26 cellular contexts compared by ENCODE assay signal in the genomic region with DNA sequence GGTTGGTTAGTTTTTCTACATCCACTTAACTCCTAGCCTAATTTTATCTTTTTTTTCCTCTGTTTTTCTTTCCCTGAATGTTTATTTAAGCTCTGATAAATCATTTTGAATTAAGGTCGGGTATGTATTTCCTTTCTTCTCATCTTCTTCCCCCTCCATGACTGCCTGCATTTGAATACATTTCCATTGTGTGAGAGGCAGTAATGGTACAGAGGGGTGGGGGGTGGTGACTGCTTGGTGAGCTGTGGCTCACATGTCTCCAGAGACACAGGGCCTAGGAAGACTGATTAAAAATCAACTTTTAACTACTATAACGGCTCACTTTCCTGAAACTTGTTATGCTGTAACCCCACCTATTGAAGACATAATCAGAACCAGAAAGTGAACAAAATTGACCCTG. TPM values are rescaled to one million over a fixed set of nuclear protein-coding genes. Genes with fewer than 3 reads are reported as not detected.
DNase-seq lines count a peak whose midpoint lies in the region; ATAC-seq and TF ChIP-seq lines count a peak whose summit lies in the region.
"Had no signal": no experiment of that assay in that cellular context is flagged by ENCODE, and none has a peak within 500 bp of the region (broad histone marks: within the 10 kb centered on the region; RNA-seq: fewer than 3 reads in every experiment).

No MANE protein-coding gene starts in this region.

- H3K27ac ChIP-seq in right atrium auricular region (peak overlapping the region; percentile 55 to 58), caudate nucleus (ENCODE audit: low read depth, low read length) (peak overlapping the region; percentile 32)
- H3K27ac ChIP-seq: esophagus squamous epithelium, psoas muscle, tibial artery had no signal

- peaks cover 6% of the 10 kb centered on the region for H3K9me3 Mint-ChIP-seq in mesothelial cell of epicardium
- no peaks in the 10 kb centered on the region for H3K9me3 Mint-ChIP-seq in activated CD8-positive, alpha-beta T cell treated with anti-CD3 and anti-CD28 coated beads for 36 hours
- H3K9me3 Mint-ChIP-seq: activated B cell treated with CpG ODN at 0.5 μM for 24 hours; activated naive CD8-positive, alpha-beta T cell treated with anti-CD3 and anti-CD28 coated beads for 36 hours had no signal

- intact Hi-C loops in cardiac septum (cut with DNase I), result no loop called here
- intact Hi-C loops in activated CD8-positive, alpha-beta T cell treated with anti-CD3 and anti-CD28 coated beads for 36 hours (cut with micrococcal nuclease), result no loop called here

- peaks cover 3% of the 10 kb centered on the region for H3K36me3 Mint-ChIP-seq in mesothelial cell of epicardium
- H3K36me3 Mint-ChIP-seq in activated CD8-positive, alpha-beta T cell treated with anti-CD3 and anti-CD28 coated beads for 36 hours (ENCODE audit: low read depth), result no peaks in the 10 kb centered on the region
- H3K36me3 Mint-ChIP-seq: activated naive CD8-positive, alpha-beta T cell treated with anti-CD3 and anti-CD28 coated beads for 36 hours; naive thymus-derived CD4-positive, alpha-beta T cell had no signal

- no peaks in the 10 kb centered on the region for H3K27me3 Mint-ChIP-seq in mesothelial cell of epicardium (ENCODE audit: low read depth)
- H3K27me3 Mint-ChIP-seq in activated CD8-positive, alpha-beta T cell treated with anti-CD3 and anti-CD28 coated beads for 36 hours, result peaks cover 6% of the 10 kb centered on the region
- H3K27me3 Mint-ChIP-seq: activated B cell treated with CpG ODN at 0.5 μM for 24 hours, B cell had no signal

- H3K4me3 ChIP-seq in right atrium auricular region, result no peak overlapping the region
- H3K4me3 ChIP-seq: esophagus squamous epithelium, psoas muscle, tibial artery had no signal

- DNase-seq in right atrium auricular region (ENCODE audit: low spot score) (no peak), cardiac septum (ENCODE audit: low spot score) (no peak), caudate nucleus (lab: John Stamatoyannopoulos, UW) (no peak), mesothelial cell of epicardium (ENCODE audit: low spot score in 2 of 2, unreplicated experiment in 2 of 2) (no peak)
- no peak for DNase-seq in activated CD8-positive, alpha-beta T cell treated with anti-CD3 and anti-CD28 coated beads for 36 hours
- DNase-seq in stimulated activated CD4-positive, alpha-beta T cell treated with anti-CD3 and anti-CD28 coated beads, Interleukin-12 subunit alpha, Interleukin-12 subunit beta, amount 100 ng/mL, for 4 hours, result no peak
- DNase-seq: activated B cell treated with CpG ODN at 0.5 μM for 24 hours; activated CD4-positive, alpha-beta T cell treated with anti-CD3 and anti-CD28 coated beads, Interleukin-2, amount 50 U/mL, for 48 hours; activated naive CD8-positive, alpha-beta T cell treated with anti-CD3 and anti-CD28 coated beads for 36 hours; esophagus squamous epithelium; KG1; mesendoderm; MV-4-11; naive thymus-derived CD4-positive, alpha-beta T cell; NCI-H187; OCI-M1; psoas muscle; small intestine; stimulated activated CD4-positive, alpha-beta T cell treated with anti-CD3 and anti-CD28 coated beads, Interleukin-2, amount 100 ng/mL, for 48 hours; stimulated activated naive CD4-positive, alpha-beta T cell treated with Interleukin-2 at 50 U/mL for 16 hours; T-helper 9 cell; tibial artery had no signal

- peaks cover 0 to 15% of the 10 kb centered on the region in 2 donors for H3K4me1 ChIP-seq in right atrium auricular region
- H3K4me1 ChIP-seq: psoas muscle, tibial artery had no signal

- peak overlapping the region; percentile 86 for H3K27ac Mint-ChIP-seq in mesothelial cell of epicardium
- no peak overlapping the region for H3K27ac Mint-ChIP-seq in activated CD8-positive, alpha-beta T cell treated with anti-CD3 and anti-CD28 coated beads for 36 hours
- H3K27ac Mint-ChIP-seq: activated B cell treated with CpG ODN at 0.5 μM for 24 hours; activated naive CD8-positive, alpha-beta T cell treated with anti-CD3 and anti-CD28 coated beads for 36 hours; naive thymus-derived CD4-positive, alpha-beta T cell had no signal

- H3K4me3 Mint-ChIP-seq in mesothelial cell of epicardium, result no peak overlapping the region
- no peak overlapping the region for H3K4me3 Mint-ChIP-seq in activated CD8-positive, alpha-beta T cell treated with anti-CD3 and anti-CD28 coated beads for 36 hours
- H3K4me3 Mint-ChIP-seq: activated B cell treated with CpG ODN at 0.5 μM for 24 hours; activated naive CD8-positive, alpha-beta T cell treated with anti-CD3 and anti-CD28 coated beads for 36 hours; naive thymus-derived CD4-positive, alpha-beta T cell had no signal

- no peaks in the 10 kb centered on the region for H3K9me3 ChIP-seq in right atrium auricular region
- H3K9me3 ChIP-seq: esophagus squamous epithelium, psoas muscle, tibial artery had no signal

- no peaks in the 10 kb centered on the region for H3K27me3 ChIP-seq in right atrium auricular region
- H3K27me3 ChIP-seq: esophagus squamous epithelium, tibial artery had no signal

- CTCF ChIA-PET in activated CD8-positive, alpha-beta T cell treated with anti-CD3 and anti-CD28 coated beads for 36 hours (lab: Charles Lee), result interaction anchor here (1.0 kb wide), 1 partner anchor 11 kb away, joined by 3 read pairs; no protein-coding TSS in a partner anchor

- no peak for ATAC-seq in activated CD8-positive, alpha-beta T cell treated with anti-CD3 and anti-CD28 coated beads for 36 hours
- ATAC-seq in GM21515 (IDR thresholded peaks at IDR 0.05; ENCODE audit: unreplicated experiment), result no peak
- ATAC-seq in HG02623 (IDR thresholded peaks at IDR 0.05; ENCODE audit: unreplicated experiment), result no peak
- ATAC-seq: naive thymus-derived CD4-positive, alpha-beta T cell; psoas muscle; Right ventricle myocardium inferior had no signal

- H3K36me3 ChIP-seq in right atrium auricular region, result no peaks in the 10 kb centered on the region
- H3K36me3 ChIP-seq: esophagus squamous epithelium, tibial artery had no signal

- POLR2A ChIA-PET in activated CD8-positive, alpha-beta T cell treated with anti-CD3 and anti-CD28 coated beads for 36 hours (lab: Charles Lee), result no interaction called here

- H3K4me1 Mint-ChIP-seq in mesothelial cell of epicardium, result peaks cover 75% of the 10 kb centered on the region
- no peaks in the 10 kb centered on the region for H3K4me1 Mint-ChIP-seq in activated CD8-positive, alpha-beta T cell treated with anti-CD3 and anti-CD28 coated beads for 36 hours (ENCODE audit: low read depth)

- TF ChIP-seq CTCF in right atrium auricular region (IDR thresholded peaks at IDR 0.05), result no peak
- no peak for TF ChIP-seq CTCF in mesothelial cell of epicardium (IDR thresholded peaks at IDR 0.05; ENCODE audit: unreplicated experiment)
- no peak for TF ChIP-seq CTCF in activated CD8-positive, alpha-beta T cell treated with anti-CD3 and anti-CD28 coated beads for 36 hours (IDR thresholded peaks at IDR 0.05)

RNA-seq across cellular contexts. Expression of gene NEDD4L, which starts 58.0 kb away (rescaled TPM):
- total RNA-seq in right atrium auricular region, result 10 to 100 TPM; 45.0 to 68.0 TPM
- total RNA-seq in cardiac septum, result 49.3 TPM
- total RNA-seq in mesothelial cell of epicardium, result 134 to 141 TPM (median 135 TPM) in 3 replicates
- 1 to 10 TPM; 7.5 to 8.5 TPM for total RNA-seq in activated CD8-positive, alpha-beta T cell treated with anti-CD3 and anti-CD28 coated beads for 36 hours
